ENCODE assay signal across 36 cellular contexts in the genomic region with DNA sequence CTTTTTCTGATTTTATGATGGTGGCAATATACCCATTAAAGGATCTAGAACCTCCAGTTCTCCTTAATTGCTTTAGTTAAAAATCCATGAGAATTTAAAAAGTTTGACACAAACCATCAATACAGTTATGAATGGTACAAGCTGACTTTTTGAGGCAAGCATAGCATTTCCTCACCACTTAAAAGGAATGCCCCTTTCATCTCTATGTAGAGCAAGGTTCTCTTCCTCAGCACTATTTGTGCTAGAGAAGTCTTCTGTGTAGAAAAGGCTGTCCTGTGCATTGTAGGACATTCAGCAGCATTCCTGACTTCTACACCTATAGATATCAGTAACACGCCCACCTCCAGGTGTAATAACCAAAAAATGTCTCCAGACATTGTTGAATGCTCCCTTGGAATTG.
"Had no signal": no experiment of that assay in that cellular context is flagged by ENCODE, and none has a peak within 500 bp of the region (broad histone marks: within the 10 kb centered on the region; RNA-seq: fewer than 3 reads in every experiment).

No MANE protein-coding gene starts in this region.

- H3K4me1 Mint-ChIP-seq: activated B cell treated with CpG ODN at 0.5 μM for 24 hours; central memory CD8-positive, alpha-beta T cell had no signal

- FAIRE-seq: TTC549 had no signal

- H3K27ac Mint-ChIP-seq: activated B cell treated with CpG ODN at 0.5 μM for 24 hours; activated CD4-positive, alpha-beta memory T cell treated with anti-CD3 and anti-CD28 coated beads for 36 hours; activated CD4-positive, alpha-beta T cell treated with anti-CD3 and anti-CD28 coated beads, Interleukin-2, amount 10 ng/mL, durations not matched to agents 24 days and 14 days; activated CD8-positive, alpha-beta T cell treated with anti-CD3 and anti-CD28 coated beads for 36 hours; activated naive CD4-positive, alpha-beta T cell treated with anti-CD3 and anti-CD28 coated beads for 36 hours; activated naive CD4-positive, alpha-beta T cell treated with anti-CD3 and anti-CD28 coated beads, Interleukin-2, amount 50 U/mL, for 72 hours; activated naive CD8-positive, alpha-beta T cell treated with anti-CD3 and anti-CD28 coated beads for 36 hours; activated T-cell treated with anti-CD3 and anti-CD28 coated beads, Interleukin-2, amount 50 U/mL, for 72 hours; activated T-helper 1 cell treated with anti-CD3 and anti-CD28 coated beads, Interleukin-12 subunit alpha, Interleukin-12 subunit beta, Interleukin-2, Interleukin-4 antibody, amounts not matched to agents 30 ng/mL and 10 ng/mL and 1 ng/mL, durations not matched to agents 14 hours and 24 hours and 36 hours; activated T-helper 17 cell treated with anti-CD3 and anti-CD28 coated beads, Interleukin-2, amount 50 U/mL, for 72 hours; T-helper 2 cell treated with Interferon-gamma antibody and Interleukin-4, amounts not matched to agents 5 μg/mL and 100 μg/mL, for 36 hours had no signal

- H3K4me3 Mint-ChIP-seq: activated B cell treated with CpG ODN at 0.5 μM for 24 hours; activated CD4-positive, alpha-beta memory T cell treated with anti-CD3 and anti-CD28 coated beads for 36 hours; activated CD4-positive, alpha-beta T cell treated with anti-CD3 and anti-CD28 coated beads, Interleukin-2, amount 10 ng/mL, durations not matched to agents 24 days and 14 days; activated CD8-positive, alpha-beta T cell treated with anti-CD3 and anti-CD28 coated beads for 36 hours; activated naive CD4-positive, alpha-beta T cell treated with anti-CD3 and anti-CD28 coated beads for 36 hours; activated naive CD8-positive, alpha-beta T cell treated with anti-CD3 and anti-CD28 coated beads for 36 hours; activated T-cell treated with anti-CD3 and anti-CD28 coated beads, Interleukin-2, amount 50 U/mL, for 4 hours; activated T-cell treated with anti-CD3 and anti-CD28 coated beads, Interleukin-2, amount 50 U/mL, for 72 hours; activated T-helper 1 cell treated with anti-CD3 and anti-CD28 coated beads, Interleukin-12 subunit alpha, Interleukin-12 subunit beta, Interleukin-2, Interleukin-4 antibody, amounts not matched to agents 30 ng/mL and 10 ng/mL and 1 ng/mL, durations not matched to agents 14 hours and 24 hours and 36 hours; activated T-helper 17 cell treated with anti-CD3 and anti-CD28 coated beads, Interleukin-2, amount 50 U/mL, for 72 hours; central memory CD8-positive, alpha-beta T cell; T-helper 2 cell treated with Interferon-gamma antibody and Interleukin-4, amounts not matched to agents 5 μg/mL and 100 μg/mL, for 36 hours had no signal

- H3K4me3 ChIP-seq: adrenal gland, body of pancreas, breast epithelium, cardiac muscle cell had no signal

- DNase-seq: activated B cell treated with CpG ODN at 0.5 μM for 24 hours; activated CD4-positive, alpha-beta memory T cell treated with anti-CD3 and anti-CD28 coated beads for 36 hours; activated CD4-positive, alpha-beta T cell treated with anti-CD3 and anti-CD28 coated beads for 4 hours; activated CD4-positive, alpha-beta T cell treated with anti-CD3 and anti-CD28 coated beads, Interleukin-2, amount 10 ng/mL, durations not matched to agents 24 days and 14 days; activated CD4-positive, alpha-beta T cell treated with anti-CD3 and anti-CD28 coated beads, Interleukin-2, amount 50 U/mL, for 1 hour; activated CD4-positive, alpha-beta T cell treated with anti-CD3 and anti-CD28 coated beads, Interleukin-2, amount 50 U/mL, for 4 hours; activated CD4-positive, CD25-positive, alpha-beta regulatory T cell treated with anti-CD3 and anti-CD28 coated beads, Interleukin-2, amount 50 U/mL, for 72 hours; activated CD8-positive, alpha-beta memory T cell treated with anti-CD3 and anti-CD28 coated beads, Interleukin-2, amount 50 U/mL, for 4 hours; activated CD8-positive, alpha-beta T cell treated with anti-CD3 and anti-CD28 coated beads for 36 hours; activated effector memory CD4-positive, alpha-beta T cell treated with anti-CD3 and anti-CD28 coated beads, Interleukin-2, amount 50 U/mL, for 16 hours; activated gamma-delta T cell treated with Interleukin-2 at 50 U/mL for 16 hours; activated naive CD4-positive, alpha-beta T cell; activated naive CD4-positive, alpha-beta T cell treated with anti-CD3 and anti-CD28 coated beads for 36 hours; activated naive CD4-positive, alpha-beta T cell treated with anti-CD3 and anti-CD28 coated beads, Interleukin-2, amount 50 U/mL, for 16 hours; activated naive CD8-positive, alpha-beta T cell treated with anti-CD3 and anti-CD28 coated beads for 36 hours; activated T-cell treated with anti-CD3 and anti-CD28 coated beads for 4 hours; activated T-cell treated with anti-CD3 and anti-CD28 coated beads, Interleukin-2, amount 50 U/mL, for 1 hour; activated T-cell treated with anti-CD3 and anti-CD28 coated beads, Interleukin-2, amount 50 U/mL, for 4 hours; activated T-cell treated with anti-CD3 and anti-CD28 coated beads, Interleukin-2, amount 50 U/mL, for 72 hours; adrenal gland; amniotic stem cell; aorta; body of pancreas; brain microvascular endothelial cell; caudate nucleus; cerebellar nuclear complex; T-helper 9 cell had no signal

- H3K9me3 Mint-ChIP-seq: activated CD8-positive, alpha-beta T cell treated with anti-CD3 and anti-CD28 coated beads for 36 hours; activated naive CD4-positive, alpha-beta T cell treated with anti-CD3 and anti-CD28 coated beads for 36 hours; activated naive CD4-positive, alpha-beta T cell treated with anti-CD3 and anti-CD28 coated beads, Interleukin-2, amount 50 U/mL, for 72 hours; activated T-helper 1 cell treated with anti-CD3 and anti-CD28 coated beads, Interleukin-12 subunit alpha, Interleukin-12 subunit beta, Interleukin-2, Interleukin-4 antibody, amounts not matched to agents 30 ng/mL and 10 ng/mL and 1 ng/mL, durations not matched to agents 14 hours and 24 hours and 36 hours; activated T-helper 17 cell treated with anti-CD3 and anti-CD28 coated beads, Interleukin-2, amount 50 U/mL, for 72 hours; central memory CD8-positive, alpha-beta T cell; T-helper 2 cell treated with Interferon-gamma antibody and Interleukin-4, amounts not matched to agents 5 μg/mL and 100 μg/mL, for 36 hours had no signal

- H3K27me3 ChIP-seq: adrenal gland, body of pancreas, brain microvascular endothelial cell, breast epithelium, cardiac muscle cell had no signal

- H3K36me3 ChIP-seq: adrenal gland, brain microvascular endothelial cell, breast epithelium, cardiac muscle cell had no signal

- ATAC-seq: activated CD8-positive, alpha-beta T cell treated with anti-CD3 and anti-CD28 coated beads for 36 hours; activated naive CD4-positive, alpha-beta T cell treated with anti-CD3 and anti-CD28 coated beads, Interleukin-2, amount 50 U/mL, for 72 hours; activated T-cell treated with anti-CD3 and anti-CD28 coated beads, Interleukin-2, amount 50 U/mL, for 4 hours; activated T-cell treated with anti-CD3 and anti-CD28 coated beads, Interleukin-2, amount 50 U/mL, for 72 hours; body of pancreas had no signal

- H3K9me3 ChIP-seq: adrenal gland, body of pancreas, breast epithelium had no signal

- H3K27me3 Mint-ChIP-seq: activated B cell treated with CpG ODN at 0.5 μM for 24 hours; activated CD4-positive, alpha-beta memory T cell treated with anti-CD3 and anti-CD28 coated beads for 36 hours; activated CD4-positive, alpha-beta T cell treated with anti-CD3 and anti-CD28 coated beads, Interleukin-2, amount 10 ng/mL, durations not matched to agents 24 days and 14 days; activated naive CD8-positive, alpha-beta T cell treated with anti-CD3 and anti-CD28 coated beads for 36 hours; activated T-helper 17 cell treated with anti-CD3 and anti-CD28 coated beads, Interleukin-2, amount 50 U/mL, for 72 hours; central memory CD8-positive, alpha-beta T cell had no signal

- H3K27ac ChIP-seq: adrenal gland, body of pancreas, brain microvascular endothelial cell, breast epithelium, cardiac muscle cell, VCaP had no signal

- H3K36me3 Mint-ChIP-seq: activated naive CD4-positive, alpha-beta T cell treated with anti-CD3 and anti-CD28 coated beads, Interleukin-2, amount 50 U/mL, for 72 hours; activated naive CD8-positive, alpha-beta T cell treated with anti-CD3 and anti-CD28 coated beads for 36 hours had no signal
